In genomic region chr6:41548098-41548840, GRCh38 we compare ENCODE assay signal across 8 cellular contexts. TPM values are rescaled to one million over a fixed set of nuclear protein-coding genes. Genes with fewer than 3 reads are reported as not detected.
A peak's percentile ranks its signal among the peaks of the same experiment; 100 is the strongest.
DNase-seq lines count a peak whose midpoint lies in the region; ATAC-seq, FAIRE-seq and TF ChIP-seq lines count a peak whose summit lies in the region.

No MANE protein-coding gene starts in this region.

- no peak overlapping the region for H2BK20ac ChIP-seq in H9 (ENCODE audit: low read depth, low read length, poor library complexity, severe bottlenecking)

- H3K79me2 ChIP-seq in H9 (ENCODE audit: insufficient read depth, low read length) (no peaks in the 10 kb centered on the region; the same call in 1 of the 2 replicates), hepatocyte (peaks cover 92% of the 10 kb centered on the region)

- H3K36me3 Mint-ChIP-seq in H9 (ENCODE audit: insufficient read depth in 1 of 3, low read depth in 3 of 3): peaks cover 0 to 12% (median 11%) of the 10 kb centered on the region in 3 experiments; a peak in 4 of 7 replicates

- H3K27ac ChIP-seq in H9 (ENCODE audit: insufficient read length, low read depth, low read length) (no peak overlapping the region), hepatocyte (peak overlapping the region; percentile 20)

- no peaks in the 10 kb centered on the region for H3K79me1 ChIP-seq in H9 (ENCODE audit: insufficient read depth, low read depth, low read length, poor library complexity, severe bottlenecking)

- H3K9me2 ChIP-seq in hepatocyte (replicated peaks; ENCODE audit: insufficient read depth): no peaks in the 10 kb centered on the region

- peak overlapping the region; percentile 76 for H3K4me2 ChIP-seq in H9 (ENCODE audit: insufficient read depth, insufficient read length, low read length)
- H3K4me2 ChIP-seq in hepatocyte: peak overlapping the region; percentile 98

- peaks cover 88% of the 10 kb centered on the region for H3K27me3 Mint-ChIP-seq in H9 (ENCODE audit: low read depth)

- no peak overlapping the region for H3K56ac ChIP-seq in H9 (ENCODE audit: insufficient read length, low read depth, low read length)

- no peak overlapping the region for H3K4ac ChIP-seq in H9 (ENCODE audit: low read depth, low read length)

- no peak overlapping the region for H2BK12ac ChIP-seq in H9 (ENCODE audit: insufficient read length, low read depth, low read length)

- H3K14ac ChIP-seq in H9 (ENCODE audit: insufficient read depth, low read length): no peak overlapping the region

- ATAC-seq in GM18520 (IDR thresholded peaks at IDR 0.05; ENCODE audit: unreplicated experiment): no peak

- H3K4me3 Mint-ChIP-seq in H9: peak overlapping the region; percentile 84 to 97

- no peak overlapping the region for H4K8ac ChIP-seq in H9 (replicated peaks; ENCODE audit: insufficient read length, low read depth, low read length)

- no peak overlapping the region for H4K5ac ChIP-seq in H9 (ENCODE audit: insufficient read length, low read depth, low read length)

- no peak overlapping the region for H3K9ac ChIP-seq in H9 (ENCODE audit: extremely low read depth, insufficient read length, low read length)

- no peak overlapping the region for H2BK5ac ChIP-seq in H9 (ENCODE audit: insufficient read length, low read length)

- no peak overlapping the region for H3K23ac ChIP-seq in H9 (ENCODE audit: insufficient read length, low read depth, low read length)

- H3K9me3 ChIP-seq in H9 (ENCODE audit: control insufficient read depth, low read depth, low read length): no peaks in the 10 kb centered on the region
- H3K9me3 ChIP-seq in hepatocyte (ENCODE audit: low read depth): no peaks in the 10 kb centered on the region

- no peaks in the 10 kb centered on the region for H3K36me3 ChIP-seq in hepatocyte (replicated peaks; ENCODE audit: insufficient read depth, low read depth)

- no peak overlapping the region for H3K27ac Mint-ChIP-seq in H9

- TF ChIP-seq CTCF in H9 (conservative IDR thresholded peaks at IDR 0.05) (no peak), hepatocyte (IDR thresholded peaks at IDR 0.05; ENCODE audit: poor library complexity) (no peak)

- no peak overlapping the region for H2BK120ac ChIP-seq in H9 (ENCODE audit: low read depth, low read length, poor library complexity, severe bottlenecking)

- H3K4me1 Mint-ChIP-seq in H9: peaks cover 62 to 66% of the 10 kb centered on the region in 2 experiments

- H2AFZ ChIP-seq in H9 (ENCODE audit: low read length) (no peak overlapping the region), hepatocyte (no peak overlapping the region)

- no peak overlapping the region for H3T11ph ChIP-seq in H9 (ENCODE audit: low read length)

- H3K4me1 ChIP-seq in H9 (ENCODE audit: insufficient read depth, low read length) (peaks cover 25% of the 10 kb centered on the region; the same call in 1 of the 2 replicates), hepatocyte (ENCODE audit: insufficient read depth) (peaks cover 48% of the 10 kb centered on the region)

- DNase-seq in H9 (no peak), activated T-cell treated with anti-CD3 and anti-CD28 coated beads for 4 hours (peak; percentile 28), hepatocyte (ENCODE audit: low spot score) (peak; percentile 65), mucosa of gallbladder (ENCODE audit: low spot score) (no peak), HTR-8/SVneo (ENCODE audit: insufficient read length, low spot score) (no peak)
- peak; percentile 37 to 54 for DNase-seq in stimulated activated CD4-positive, alpha-beta T cell treated with anti-CD3 and anti-CD28 coated beads, Interleukin-1b, Interleukin-23, amount 100 ng/mL, for 4 hours (ENCODE audit: low read depth in 2 of 2)
- no peak for DNase-seq in NK-92 treated with Interleukin-12 subunit alpha and Interleukin-12 subunit beta, amount 100 ng/mL, for 24 hours (lab: John Stamatoyannopoulos, UW)

- peaks cover 20% of the 10 kb centered on the region for H3K23me2 ChIP-seq in H9 (ENCODE audit: insufficient read length, low read depth, low read length, poor library complexity, severe bottlenecking)

- FAIRE-seq in HTR-8/SVneo (lab: Jason Lieb, UNC): no peak

- H2BK15ac ChIP-seq in H9 (ENCODE audit: low read depth, low read length): no peak overlapping the region

- H2AK5ac ChIP-seq in H9 (ENCODE audit: insufficient read length, low read length): no peak overlapping the region

- peaks cover 62% of the 10 kb centered on the region for H3K27me3 ChIP-seq in H9 (ENCODE audit: insufficient read depth, low read length)
- no peaks in the 10 kb centered on the region for H3K27me3 ChIP-seq in hepatocyte

- H3K4me3 ChIP-seq in hepatocyte: peak overlapping the region; percentile 97

- no CpG with 5 or more reads among the region's 50 CpGs for WGBS in H9 (ENCODE audit: extremely low coverage, insufficient read length, low lambda C conversion rate)
- 12% methylated on average over 50 of the region's 50 CpGs for WGBS in hepatocyte (ENCODE audit: low lambda C conversion rate, missing lambda C conversion rate)

- no peaks in the 10 kb centered on the region for H3K9me3 Mint-ChIP-seq in H9

- H4K20me1 ChIP-seq in H9 (ENCODE audit: control insufficient read depth, insufficient read depth, insufficient read length) (peaks cover 2% of the 10 kb centered on the region), hepatocyte (ENCODE audit: insufficient read depth, poor library complexity, severe bottlenecking) (peaks cover 62% of the 10 kb centered on the region)

- no peak overlapping the region for H3K18ac ChIP-seq in H9 (ENCODE audit: insufficient read length, low read depth, low read length)

- no peak overlapping the region for H4K91ac ChIP-seq in H9 (ENCODE audit: insufficient read length, low read depth, low read length)

RNA-seq across cellular contexts. Expression of gene FOXP4, which starts 2.1 kb away (rescaled TPM):
- 18.2 and 19.0 TPM in 2 replicates for total RNA-seq in H9 (2021)
- 18.0 and 24.3 TPM in 2 replicates for total RNA-seq in hepatocyte
- polyA plus RNA-seq in hepatocyte: 79.9 and 87.8 TPM in 2 replicates
- 66.5 TPM for total RNA-seq in mucosa of gallbladder

Comparison
In these comparisons a context has a peak if more than half of its experiments do, and no peak if none do; other contexts are left out.
1. DNase-seq: peak in activated T-cell treated with anti-CD3 and anti-CD28 coated beads for 4 hours (single experiment), hepatocyte (single experiment) and stimulated activated CD4-positive, alpha-beta T cell treated with anti-CD3 and anti-CD28 coated beads, Interleukin-1b, Interleukin-23, amount 100 ng/mL, for 4 hours (2 of 2); none in H9 (single experiment), mucosa of gallbladder (single experiment), HTR-8/SVneo (single experiment) and NK-92 treated with Interleukin-12 subunit alpha and Interleukin-12 subunit beta, amount 100 ng/mL, for 24 hours (single experiment).